In genomic region chr5:16552666-16553343, GRCh38 we compare ENCODE assay signal across 8 cellular contexts.
DNase-seq lines count a peak whose midpoint lies in the region; ATAC-seq and TF ChIP-seq lines count a peak whose summit lies in the region.

No MANE protein-coding gene starts in this region.

- H3K4me1 Mint-ChIP-seq in mesothelial cell of epicardium = peaks cover 2% of the 10 kb centered on the region
- H3K4me1 Mint-ChIP-seq in stimulated activated naive B cell treated with anti-CD40 and anti-IgM and Interleukin-4, amounts not matched to agents 10 μg/mL and 1 μg/mL and 100 μg/mL, for 72 hours = peaks cover 15% of the 10 kb centered on the region in 2 donors

- no peak overlapping the region for H3K4me3 ChIP-seq in AG09309 (ENCODE audit: control insufficient read depth, low read depth, low read length)

- no peak for DNase-seq in AG09309 (ENCODE audit: low read depth)
- peak; percentile 75 to 85 for DNase-seq in NCI-H446 (lab: John Stamatoyannopoulos, UW)
- DNase-seq in activated CD4-positive, alpha-beta T cell treated with anti-CD3 and anti-CD28 coated beads, Interleukin-2, amount 50 U/mL, for 4 hours = peak; percentile 39 to 47
- peak; percentile 8 for DNase-seq in effector CD8-positive, alpha-beta T cell (lab: John Stamatoyannopoulos, UW)
- DNase-seq in mesothelial cell of epicardium (ENCODE audit: low spot score in 2 of 2, unreplicated experiment in 2 of 2) = peak; percentile 40 to 66
- DNase-seq in stimulated activated naive B cell treated with anti-CD40 and anti-IgM and Interleukin-4, amounts not matched to agents 10 μg/mL and 1 μg/mL and 100 μg/mL, for 72 hours = peak; percentile 53

- H3K27me3 Mint-ChIP-seq in mesothelial cell of epicardium (ENCODE audit: low read depth) = no peaks in the 10 kb centered on the region
- H3K27me3 Mint-ChIP-seq in stimulated activated naive B cell treated with anti-CD40 and anti-IgM and Interleukin-4, amounts not matched to agents 10 μg/mL and 1 μg/mL and 100 μg/mL, for 72 hours = no peaks in the 10 kb centered on the region

- no peak overlapping the region for H3K4me3 Mint-ChIP-seq in mesothelial cell of epicardium
- no peak overlapping the region for H3K4me3 Mint-ChIP-seq in stimulated activated naive B cell treated with anti-CD40 and anti-IgM and Interleukin-4, amounts not matched to agents 10 μg/mL and 1 μg/mL and 100 μg/mL, for 72 hours

- TF ChIP-seq CTCF in AG09309 (IDR thresholded peaks at IDR 0.05; ENCODE audit: control insufficient read depth, insufficient read depth, low read depth, low read length, missing control alignments) (peak; percentile 97), mesothelial cell of epicardium (IDR thresholded peaks at IDR 0.05; ENCODE audit: unreplicated experiment) (peak; percentile 68)

- peak; percentile 82 for ATAC-seq in GM18858 (IDR thresholded peaks at IDR 0.05; ENCODE audit: unreplicated experiment)
- ATAC-seq in HG02973 (IDR thresholded peaks at IDR 0.05; ENCODE audit: unreplicated experiment) = peak; percentile 85
- peak; percentile 90 to 94 for ATAC-seq in stimulated activated naive B cell treated with anti-CD40 and anti-IgM and Interleukin-4, amounts not matched to agents 10 μg/mL and 1 μg/mL and 100 μg/mL, for 72 hours (replicated peaks)

- H3K9me3 Mint-ChIP-seq in mesothelial cell of epicardium = peaks cover 3% of the 10 kb centered on the region
- no peaks in the 10 kb centered on the region for H3K9me3 Mint-ChIP-seq in stimulated activated naive B cell treated with anti-CD40 and anti-IgM and Interleukin-4, amounts not matched to agents 10 μg/mL and 1 μg/mL and 100 μg/mL, for 72 hours

- H3K27ac Mint-ChIP-seq in mesothelial cell of epicardium = no peak overlapping the region
- H3K27ac Mint-ChIP-seq in stimulated activated naive B cell treated with anti-CD40 and anti-IgM and Interleukin-4, amounts not matched to agents 10 μg/mL and 1 μg/mL and 100 μg/mL, for 72 hours = no peak overlapping the region

- H3K36me3 Mint-ChIP-seq in mesothelial cell of epicardium = no peaks in the 10 kb centered on the region
- peaks cover 0 to 5% of the 10 kb centered on the region in 2 donors for H3K36me3 Mint-ChIP-seq in stimulated activated naive B cell treated with anti-CD40 and anti-IgM and Interleukin-4, amounts not matched to agents 10 μg/mL and 1 μg/mL and 100 μg/mL, for 72 hours
